In the genomic region with DNA sequence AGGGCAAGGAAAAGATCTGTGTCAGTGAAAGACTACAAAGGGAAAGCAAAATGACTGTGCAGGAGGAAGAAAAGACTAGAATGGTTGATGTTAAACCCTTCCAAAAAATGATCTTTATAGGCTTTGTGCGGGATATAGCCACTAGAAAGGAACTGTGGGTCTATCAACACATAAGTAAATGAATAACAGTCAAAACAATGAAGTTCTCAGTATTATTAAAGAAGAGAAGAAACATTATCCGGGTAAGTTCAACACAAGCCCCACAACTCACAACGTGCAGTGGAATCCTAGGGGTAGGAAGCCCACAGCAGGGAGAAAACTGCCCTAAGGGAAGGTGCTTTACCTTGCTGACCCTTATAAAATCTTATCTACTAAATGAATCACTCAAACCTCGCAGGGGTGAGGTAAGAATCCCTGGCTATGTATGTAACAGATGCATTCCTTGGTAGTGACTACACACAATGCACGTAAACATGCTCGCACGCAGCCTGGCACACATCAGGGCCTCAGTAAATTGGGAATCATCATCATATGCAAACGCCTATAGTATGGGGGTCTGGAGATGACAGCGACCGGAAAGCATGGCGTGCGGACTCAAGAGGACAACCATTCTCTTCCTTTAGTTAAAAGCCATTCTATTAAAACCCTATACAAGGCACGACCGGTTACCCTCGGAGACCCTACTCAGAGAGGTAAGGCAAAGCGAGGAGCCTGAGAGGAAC, we compare ENCODE assay signal across 8 cellular contexts. TPM values are rescaled to one million over a fixed set of nuclear protein-coding genes. Genes with fewer than 3 reads are reported as not detected.
DNase-seq lines count a peak whose midpoint lies in the region; ATAC-seq, FAIRE-seq and TF ChIP-seq lines count a peak whose summit lies in the region.

No MANE protein-coding gene starts in this region.

- H3K9me3 Mint-ChIP-seq in astrocyte (ENCODE audit: unreplicated experiment), result peaks cover 8% of the 10 kb centered on the region

- H3K9ac ChIP-seq in astrocyte (ENCODE audit: low read length), result peak overlapping the region; percentile 78

- H3K36me3 Mint-ChIP-seq in astrocyte (ENCODE audit: low read depth, unreplicated experiment), result no peaks in the 10 kb centered on the region

- H4K20me1 ChIP-seq in astrocyte (ENCODE audit: insufficient read depth, low read length), result no peaks in the 10 kb centered on the region

- peaks cover 76% of the 10 kb centered on the region for H3K27me3 ChIP-seq in astrocyte (ENCODE audit: insufficient read depth, low read length)

- ATAC-seq in GM21528 (IDR thresholded peaks at IDR 0.05; ENCODE audit: low FRiP score, unreplicated experiment), result peak; percentile 42

- peak overlapping the region; percentile 94 for H3K27ac Mint-ChIP-seq in astrocyte (ENCODE audit: unreplicated experiment)

- TF ChIP-seq CTCF in astrocyte (IDR thresholded peaks at IDR 0.05; ENCODE audit: insufficient read depth, low read depth, low read length), result no peak
- TF ChIP-seq CTCF in lower leg skin (IDR thresholded peaks at IDR 0.05), result no peak

- intact Hi-C loops in lower leg skin (cut with DNase I; ENCODE audit: low total_unique reads), result loop anchor here (10.0 kb wide), 1 partner anchor 309 kb away; no protein-coding TSS in a partner anchor

- peak overlapping the region; percentile 70 for H3K27ac ChIP-seq in astrocyte (ENCODE audit: low read depth, low read length)
- no peak overlapping the region for H3K27ac ChIP-seq in urinary bladder (ENCODE audit: low read depth)

- H3K36me3 ChIP-seq in astrocyte (ENCODE audit: insufficient read depth, low read length), result no peaks in the 10 kb centered on the region
- peaks cover 1% of the 10 kb centered on the region for H3K36me3 ChIP-seq in urinary bladder (ENCODE audit: insufficient read depth)

- WGBS in lower leg skin, 2 donors, result 4 to 7% methylated on average over 16 of the region's 16 CpGs
- WGBS in urinary bladder, result 3% methylated on average over 16 of the region's 16 CpGs

- TF ChIP-seq POLR2A in lower leg skin (IDR thresholded peaks at IDR 0.05), result no peak

- no peaks in the 10 kb centered on the region for H3K9me3 ChIP-seq in astrocyte (ENCODE audit: insufficient read depth, low read depth, low read length)

- H3K4me2 ChIP-seq in astrocyte (ENCODE audit: low read length), result peak overlapping the region; percentile 95

- H3K4me1 ChIP-seq in astrocyte (ENCODE audit: insufficient read depth, low read length), result peaks cover 11% of the 10 kb centered on the region
- peaks cover 3% of the 10 kb centered on the region for H3K4me1 ChIP-seq in urinary bladder (ENCODE audit: insufficient read depth)

- no peaks in the 10 kb centered on the region for H3K79me2 ChIP-seq in astrocyte (ENCODE audit: insufficient read depth, low read length)

- FAIRE-seq in astrocyte (lab: Jason Lieb, UNC), result no peak

- peaks cover 8% of the 10 kb centered on the region for H3K4me1 Mint-ChIP-seq in astrocyte (ENCODE audit: low read depth, unreplicated experiment)

- H2AFZ ChIP-seq in astrocyte (ENCODE audit: low read depth, low read length), result peak overlapping the region; percentile 76

- peak; percentile 50 for DNase-seq in GM03348 (ENCODE audit: low spot score)
- peak; percentile 83 for DNase-seq in HS-5 (ENCODE audit: low read depth)
- peak; percentile 79 for DNase-seq in astrocyte (ENCODE audit: low read depth)
- no peak for DNase-seq in lower leg skin (ENCODE audit: low spot score in 2 of 2)
- DNase-seq in OCI-M2 (lab: John Stamatoyannopoulos, UW; ENCODE audit: unreplicated experiment), result no peak
- DNase-seq in stimulated activated CD4-positive, alpha-beta T cell treated with anti-CD3 and anti-CD28 coated beads, Interleukin-4, amount 100 ng/mL, for 24 hours, result no peak

- peak overlapping the region; percentile 88 for H3K4me3 Mint-ChIP-seq in astrocyte (ENCODE audit: unreplicated experiment)

- H3K4me3 ChIP-seq in astrocyte (ENCODE audit: insufficient read depth, low read depth, low read length) (peak overlapping the region; percentile 71), lower leg skin (ENCODE audit: low read depth, poor library complexity, severe bottlenecking) (peak overlapping the region; percentile 15), urinary bladder (ENCODE audit: low read depth, low read length) (peak overlapping the region; percentile 48)

- H3K27me3 Mint-ChIP-seq in astrocyte (ENCODE audit: low read depth, unreplicated experiment), result peaks cover 79% of the 10 kb centered on the region

RNA-seq across cellular contexts. Expression of gene TFAP2A, which starts 11.3 kb away (rescaled TPM):
- 2.1 and 6.6 TPM in 2 replicates for total RNA-seq in astrocyte
- 100 to 1,000 TPM in 1 of 4 donors, 10 to 100 TPM in 3; 62.0 to 123 (median 63.7) TPM for total RNA-seq in lower leg skin
- total RNA-seq in urinary bladder, result 1.6 TPM
- 1.1 TPM for polyA plus RNA-seq in urinary bladder

Comparison
In these comparisons a context has a peak if more than half of its experiments do, and no peak if none do; other contexts are left out.
1. DNase-seq: peak in GM03348 (single experiment), HS-5 (single experiment) and astrocyte (single experiment); none in lower leg skin (0 of 2), OCI-M2 (single experiment) and stimulated activated CD4-positive, alpha-beta T cell treated with anti-CD3 and anti-CD28 coated beads, Interleukin-4, amount 100 ng/mL, for 24 hours (single experiment).
2. H3K4me3 ChIP-seq: peak in every context shown above with its lines; median percentile 71 in astrocyte; 48 in urinary bladder; 15 in lower leg skin.